In the genomic region with DNA sequence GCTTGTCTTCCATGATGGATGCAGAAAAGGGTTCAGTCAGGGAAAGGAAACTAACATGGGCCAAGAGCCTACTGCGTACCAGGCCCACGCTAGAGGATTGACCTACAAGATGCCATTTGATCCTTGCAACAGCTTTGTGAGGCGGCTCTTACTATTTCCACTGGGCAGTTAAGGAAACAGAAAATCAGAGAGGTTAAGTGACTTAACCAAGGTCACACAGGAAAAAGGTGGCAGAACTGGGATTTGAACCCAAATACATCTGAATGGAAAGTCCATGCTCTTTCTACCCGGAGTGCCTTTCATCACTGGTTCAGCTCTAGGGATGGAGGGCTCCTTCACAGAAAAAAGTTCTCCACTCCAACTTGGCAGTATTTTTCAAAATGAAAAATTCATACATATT, we compare ENCODE assay signal across 22 cellular contexts. TPM values are rescaled to one million over a fixed set of nuclear protein-coding genes. Genes with fewer than 3 reads are reported as not detected.
"Had no signal": no experiment of that assay in that cellular context is flagged by ENCODE, and none has a peak within 500 bp of the region (broad histone marks: within the 10 kb centered on the region; RNA-seq: fewer than 3 reads in every experiment).

No MANE protein-coding gene starts in this region.

- H3K9me3 Mint-ChIP-seq: IgD-negative memory B cell had no signal

- H3K4me3 Mint-ChIP-seq: IgD-negative memory B cell had no signal

- DNase-seq: KBM-7, NCI-H1092 treated with DMSO at 0.1 percent for 48 hours, NCI-H1436, NCI-H187, NCI-H2029, NCI-H2081 treated with DMSO at 0.1 percent for 48 hours, NCI-H2171, NCI-H226, NCI-H446, NCI-H510A, NCI-H524 treated with DMSO at 0.1 percent for 48 hours, NCI-H69, NCI-H774, PC-3, SHP77 treated with DMSO at 0.1 percent for 48 hours, SJCRH30 had no signal

- H3K36me3 ChIP-seq: SJCRH30 had no signal

- H3K4me3 ChIP-seq: SJCRH30 had no signal

- H3K4me1 ChIP-seq: SJCRH30 had no signal

- H3K4me1 Mint-ChIP-seq: IgD-negative memory B cell had no signal

- H3K27ac ChIP-seq: RWPE1, SJCRH30 had no signal

- H3K9me3 ChIP-seq: SJCRH30 had no signal

- H3K27me3 ChIP-seq: SJCRH30 had no signal

- ATAC-seq: HepG2, Panc1, PC-3, SK-N-SH treated with all-trans-retinoic acid at 6 μM for 48 hours had no signal

RNA-seq across cellular contexts. Expression of a gene that starts 50.0 kb away (rescaled TPM):
- total RNA-seq: LHCN-M2 had no signal
